Comparison of ENCODE assay signal across 28 cellular contexts in the genomic region with DNA sequence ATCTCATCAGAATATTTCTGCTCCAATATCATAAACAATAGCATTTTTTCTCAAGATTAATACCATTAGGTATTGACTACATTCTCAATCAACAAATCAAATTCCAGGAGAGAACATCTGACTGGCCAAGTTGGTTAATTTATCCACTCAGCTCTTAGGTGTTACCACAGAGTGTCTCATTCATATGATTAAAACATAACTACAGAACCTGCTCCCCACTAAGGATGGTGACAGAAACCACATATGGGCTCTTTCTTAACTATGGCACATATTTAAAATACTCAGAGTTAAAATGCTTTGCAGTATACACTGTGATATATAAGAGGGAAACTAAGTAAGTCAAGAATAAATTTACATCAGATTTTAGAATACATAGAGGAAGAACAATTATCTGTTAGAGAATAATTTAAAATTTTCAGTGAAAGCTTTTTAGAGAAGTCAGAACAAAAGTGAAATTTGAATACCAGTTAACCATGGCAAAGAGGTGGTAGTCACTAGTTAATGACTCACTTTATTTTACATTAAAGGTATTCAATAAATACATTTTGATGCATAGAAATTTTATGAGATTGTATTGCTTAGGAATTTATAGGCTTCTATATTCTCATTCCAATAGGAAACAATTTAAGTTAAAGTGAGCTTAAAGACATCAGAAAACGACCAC.
A peak's percentile ranks its signal among the peaks of the same experiment; 100 is the strongest.
DNase-seq lines count a peak whose midpoint lies in the region; ATAC-seq and TF ChIP-seq lines count a peak whose summit lies in the region.
"Had no signal": no experiment of that assay in that cellular context is flagged by ENCODE, and none has a peak within 500 bp of the region (broad histone marks: within the 10 kb centered on the region; RNA-seq: fewer than 3 reads in every experiment).

No MANE protein-coding gene starts in this region.

- H3K9me3 Mint-ChIP-seq in activated CD4-positive, alpha-beta memory T cell treated with anti-CD3 and anti-CD28 coated beads for 36 hours: no peaks in the 10 kb centered on the region
- H3K9me3 Mint-ChIP-seq in T-cell: no peaks in the 10 kb centered on the region
- H3K9me3 Mint-ChIP-seq: activated CD4-positive, alpha-beta T cell treated with anti-CD3 and anti-CD28 coated beads, Interleukin-2, amount 10 ng/mL, durations not matched to agents 7 days and 5 days; effector memory CD8-positive, alpha-beta T cell; memory B cell had no signal

- no peak for TF ChIP-seq POLR2A in right lobe of liver (IDR thresholded peaks at IDR 0.05)

- no peaks in the 10 kb centered on the region for H3K4me1 Mint-ChIP-seq in activated CD4-positive, alpha-beta memory T cell treated with anti-CD3 and anti-CD28 coated beads for 36 hours (ENCODE audit: low read depth)
- H3K4me1 Mint-ChIP-seq in T-cell: no peaks in the 10 kb centered on the region
- H3K4me1 Mint-ChIP-seq: activated CD4-positive, alpha-beta T cell treated with anti-CD3 and anti-CD28 coated beads, Interleukin-2, amount 10 ng/mL, durations not matched to agents 7 days and 5 days; CD14-positive monocyte; immature natural killer cell had no signal

- no peaks in the 10 kb centered on the region for H3K27me3 ChIP-seq in right lobe of liver
- H3K27me3 ChIP-seq: hepatocyte, transverse colon had no signal

- no peaks in the 10 kb centered on the region for H3K36me3 Mint-ChIP-seq in activated CD4-positive, alpha-beta memory T cell treated with anti-CD3 and anti-CD28 coated beads for 36 hours
- H3K36me3 Mint-ChIP-seq in T-cell: no peaks in the 10 kb centered on the region
- H3K36me3 Mint-ChIP-seq: CD14-positive monocyte, immature natural killer cell, memory B cell had no signal

- no peaks in the 10 kb centered on the region for H3K4me1 ChIP-seq in right lobe of liver
- H3K4me1 ChIP-seq: transverse colon had no signal

- no peak overlapping the region for H3K4me3 ChIP-seq in right lobe of liver
- H3K4me3 ChIP-seq: coronary artery, hepatocyte, SK-N-MC, transverse colon had no signal

- peak; percentile 42 for ATAC-seq in GM18858 (IDR thresholded peaks at IDR 0.05; ENCODE audit: unreplicated experiment)
- peak; percentile 55 for ATAC-seq in GM19468 (IDR thresholded peaks at IDR 0.05; ENCODE audit: extremely low read depth, unreplicated experiment)
- ATAC-seq in HG03097 (IDR thresholded peaks at IDR 0.05; ENCODE audit: low FRiP score, unreplicated experiment): peak; percentile 64
- ATAC-seq in HG03571 (IDR thresholded peaks at IDR 0.05; ENCODE audit: unreplicated experiment): peak; percentile 66
- no peak for ATAC-seq in T-cell (replicated peaks in 1 of 4)
- ATAC-seq in right lobe of liver: no peak
- ATAC-seq: effector memory CD8-positive, alpha-beta T cell; esophagus mucosa had no signal

- H3K36me3 ChIP-seq in right lobe of liver: no peaks in the 10 kb centered on the region
- H3K36me3 ChIP-seq: transverse colon had no signal

- H3K27me3 Mint-ChIP-seq in activated CD4-positive, alpha-beta memory T cell treated with anti-CD3 and anti-CD28 coated beads for 36 hours: no peaks in the 10 kb centered on the region
- H3K27me3 Mint-ChIP-seq in T-cell: no peaks in the 10 kb centered on the region
- H3K27me3 Mint-ChIP-seq: activated CD4-positive, alpha-beta T cell treated with anti-CD3 and anti-CD28 coated beads, Interleukin-2, amount 10 ng/mL, durations not matched to agents 7 days and 5 days; effector memory CD8-positive, alpha-beta T cell; memory B cell had no signal

- H3K27ac ChIP-seq in right lobe of liver: no peak overlapping the region
- H3K27ac ChIP-seq: coronary artery, hepatocyte, RWPE1, SK-N-MC, transverse colon had no signal

- no peak overlapping the region for H3K27ac Mint-ChIP-seq in activated CD4-positive, alpha-beta memory T cell treated with anti-CD3 and anti-CD28 coated beads for 36 hours
- no peak overlapping the region for H3K27ac Mint-ChIP-seq in T-cell
- H3K27ac Mint-ChIP-seq: activated CD4-positive, alpha-beta T cell treated with anti-CD3 and anti-CD28 coated beads, Interleukin-2, amount 10 ng/mL, durations not matched to agents 7 days and 5 days; activated naive CD4-positive, alpha-beta T cell treated with anti-CD3 and anti-CD28 coated beads for 36 hours; CD14-positive monocyte; effector memory CD8-positive, alpha-beta T cell; immature natural killer cell; memory B cell had no signal

- WGBS in right lobe of liver (ENCODE audit: insufficient coverage, low coverage, low lambda C conversion rate, missing lambda C conversion rate): 52% methylated on average over 1 of the region's 1 CpG

- CTCF ChIA-PET in activated CD4-positive, alpha-beta memory T cell treated with anti-CD3 and anti-CD28 coated beads for 36 hours (lab: Charles Lee): no interaction called here
- CTCF ChIA-PET in T-cell (lab: Charles Lee): no interaction called here

- POLR2A ChIA-PET in activated CD4-positive, alpha-beta memory T cell treated with anti-CD3 and anti-CD28 coated beads for 36 hours (lab: Charles Lee): no interaction called here
- POLR2A ChIA-PET in T-cell (lab: Charles Lee): no interaction called here

- DNase-seq in activated CD4-positive, alpha-beta memory T cell treated with anti-CD3 and anti-CD28 coated beads for 36 hours: no peak
- DNase-seq in T-cell (no peak), NCI-H2171 treated with DMSO at 0.1 percent for 48 hours (lab: John Stamatoyannopoulos, UW) (no peak), right lobe of liver (no peak)
- DNase-seq: activated CD4-positive, alpha-beta T cell treated with anti-CD3 and anti-CD28 coated beads, Interleukin-2, amount 10 ng/mL, durations not matched to agents 7 days and 5 days; activated naive CD4-positive, alpha-beta T cell treated with anti-CD3 and anti-CD28 coated beads for 36 hours; amygdala; Calu3; effector memory CD8-positive, alpha-beta T cell; EL; foreskin melanocyte; immature natural killer cell; NCI-H187; NCI-H2227 treated with DMSO at 0.1 percent for 48 hours; NCI-H748 treated with DMSO at 0.1 percent for 48 hours; stimulated activated CD4-positive, alpha-beta T cell treated with anti-CD3 and anti-CD28 coated beads, Interleukin-15, amount 100 ng/mL, for 24 hours; transverse colon had no signal

- no peak overlapping the region for H3K4me3 Mint-ChIP-seq in activated CD4-positive, alpha-beta memory T cell treated with anti-CD3 and anti-CD28 coated beads for 36 hours
- H3K4me3 Mint-ChIP-seq in T-cell: no peak overlapping the region
- H3K4me3 Mint-ChIP-seq: activated CD4-positive, alpha-beta T cell treated with anti-CD3 and anti-CD28 coated beads, Interleukin-2, amount 10 ng/mL, durations not matched to agents 7 days and 5 days; activated naive CD4-positive, alpha-beta T cell treated with anti-CD3 and anti-CD28 coated beads for 36 hours; CD14-positive monocyte; effector memory CD8-positive, alpha-beta T cell; immature natural killer cell; memory B cell had no signal

- H3K9me3 ChIP-seq in right lobe of liver: no peaks in the 10 kb centered on the region
- H3K9me3 ChIP-seq: transverse colon had no signal

- intact Hi-C loops in activated CD4-positive, alpha-beta memory T cell treated with anti-CD3 and anti-CD28 coated beads for 36 hours (cut with micrococcal nuclease): no loop called here
- intact Hi-C loops in right lobe of liver (cut with DNase I): no loop called here

- TF ChIP-seq CTCF in right lobe of liver (IDR thresholded peaks at IDR 0.05): no peak

Comparison
In these comparisons a context has a peak if more than half of its experiments do, and no peak if none do; other contexts are left out.
1. ATAC-seq: peak in GM18858 (single experiment), GM19468 (single experiment), HG03097 (single experiment) and HG03571 (single experiment); none in T-cell (0 of 4) and right lobe of liver (0 of 4).